Comparison of ENCODE assay signal across 1 cellular context in genomic region chr15:64751464-64751863, GRCh38.
TF ChIP-seq lines count a peak whose summit lies in the region.

No MANE protein-coding gene starts in this region.

TF ChIP-seq in GM23338, 12 proteins besides CTCF, POLR2A, EP300 and RAD21 (continued from another document):
- no peak for TF ChIP-seq REST (IDR thresholded peaks at IDR 0.05; ENCODE audit: unreplicated experiment)
- TF ChIP-seq CREB1 (CRISPR knock-in tag; IDR thresholded peaks at IDR 0.05; ENCODE audit: low read depth) = no peak
- no peak for TF ChIP-seq ZNF331 (CRISPR knock-in tag; IDR thresholded peaks at IDR 0.05; ENCODE audit: low read depth)
